Comparison of ENCODE assay signal across 10 cellular contexts in the genomic region with DNA sequence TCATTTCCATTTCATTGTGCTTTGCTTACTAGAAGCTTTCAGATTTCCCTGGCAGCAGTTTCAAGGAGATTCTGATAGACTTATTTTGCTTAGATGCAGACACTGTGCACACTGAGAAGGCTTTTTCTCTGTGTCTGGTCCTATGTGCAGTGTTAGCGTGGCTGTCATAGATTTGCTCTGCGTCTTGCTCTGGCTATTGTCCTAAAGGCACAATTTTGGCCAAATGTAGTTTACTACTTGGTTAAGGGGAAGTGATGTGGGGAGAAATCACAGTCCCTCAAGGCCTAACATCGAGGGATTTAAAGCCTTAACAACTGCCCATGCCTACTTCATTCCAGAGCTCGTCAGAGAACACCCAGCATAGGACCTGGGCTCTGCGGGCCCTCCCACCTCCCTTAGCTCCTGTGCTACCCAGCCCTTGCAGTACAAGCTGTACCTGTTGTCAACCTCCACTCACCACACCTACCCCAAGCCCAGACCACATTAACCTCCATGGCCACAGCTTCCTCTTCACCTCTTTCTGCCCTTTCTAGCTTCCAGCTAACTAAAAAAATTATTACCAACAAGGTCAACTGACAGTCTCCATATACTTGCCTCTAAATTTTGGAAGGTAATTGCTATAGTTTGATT. TPM values are rescaled to one million over a fixed set of nuclear protein-coding genes. Genes with fewer than 3 reads are reported as not detected.
A peak's percentile ranks its signal among the peaks of the same experiment; 100 is the strongest.
DNase-seq lines count a peak whose midpoint lies in the region; ATAC-seq lines count a peak whose summit lies in the region.
"Had no signal": no experiment of that assay in that cellular context is flagged by ENCODE, and none has a peak within 500 bp of the region (broad histone marks: within the 10 kb centered on the region; RNA-seq: fewer than 3 reads in every experiment).

No MANE protein-coding gene starts in this region.

- H3K27ac Mint-ChIP-seq in stimulated activated naive CD8-positive, alpha-beta T cell treated with anti-CD3 and anti-CD28 coated beads, Interleukin-15, amount 100 ng/mL, for 72 hours: peak overlapping the region; percentile 2 to 20

- peaks cover 32% of the 10 kb centered on the region for H3K4me1 Mint-ChIP-seq in stimulated activated naive CD8-positive, alpha-beta T cell treated with anti-CD3 and anti-CD28 coated beads, Interleukin-15, amount 100 ng/mL, for 72 hours

- H3K4me3 Mint-ChIP-seq in stimulated activated naive CD8-positive, alpha-beta T cell treated with anti-CD3 and anti-CD28 coated beads, Interleukin-15, amount 100 ng/mL, for 72 hours: peak overlapping the region; percentile 20 to 26

- DNase-seq in SKM-1 treated with dmso at 0.1 percent for 144 hours (lab: John Stamatoyannopoulos, UW; ENCODE audit: unreplicated experiment) (peak; percentile 28), SKM-1 (lab: John Stamatoyannopoulos, UW; ENCODE audit: unreplicated experiment) (no peak), T-helper 9 cell (peak; percentile 48), A172 (ENCODE audit: low spot score) (no peak), NCI-H510A (lab: John Stamatoyannopoulos, UW) (no peak)
- peak; percentile 26 for DNase-seq in effector CD8-positive, alpha-beta T cell (lab: John Stamatoyannopoulos, UW)
- DNase-seq in stimulated activated naive CD8-positive, alpha-beta T cell treated with anti-CD3 and anti-CD28 coated beads, Interleukin-15, amount 100 ng/mL, for 72 hours: peak; percentile 71 to 81

- H3K9me3 Mint-ChIP-seq in stimulated activated naive CD8-positive, alpha-beta T cell treated with anti-CD3 and anti-CD28 coated beads, Interleukin-15, amount 100 ng/mL, for 72 hours: peaks cover 0 to 8% of the 10 kb centered on the region in 2 donors

- peaks cover 11% of the 10 kb centered on the region for H3K27me3 Mint-ChIP-seq in stimulated activated naive CD8-positive, alpha-beta T cell treated with anti-CD3 and anti-CD28 coated beads, Interleukin-15, amount 100 ng/mL, for 72 hours

- peak; percentile 99 for ATAC-seq in stimulated activated naive CD8-positive, alpha-beta T cell treated with anti-CD3 and anti-CD28 coated beads, Interleukin-15, amount 100 ng/mL, for 72 hours
- no peak for ATAC-seq in GM21528 (IDR thresholded peaks at IDR 0.05; ENCODE audit: low FRiP score, unreplicated experiment)
- ATAC-seq: A549, gastrocnemius medialis had no signal

RNA-seq across cellular contexts. Expression of a gene that starts 38.9 kb away (rescaled TPM):
- total RNA-seq in A172 (2014; rRNA removed; shearing (Covaris generic)): 62.4 and 119 TPM in 2 replicates

Comparison
In these comparisons a context has a peak if more than half of its experiments do, and no peak if none do; other contexts are left out.
1. DNase-seq: peak in SKM-1 treated with dmso at 0.1 percent for 144 hours (single experiment), T-helper 9 cell (single experiment), effector CD8-positive, alpha-beta T cell (single experiment) and stimulated activated naive CD8-positive, alpha-beta T cell treated with anti-CD3 and anti-CD28 coated beads, Interleukin-15, amount 100 ng/mL, for 72 hours (2 of 2); none in SKM-1 (single experiment), A172 (single experiment) and NCI-H510A (single experiment).